ENCODE assay signal across 8 cellular contexts in genomic region chr9:114477642-114478041, GRCh38.
"Had no signal": no experiment of that assay in that cellular context is flagged by ENCODE, and none has a peak within 500 bp of the region (broad histone marks: within the 10 kb centered on the region; RNA-seq: fewer than 3 reads in every experiment).

No MANE protein-coding gene starts in this region.

- H3K4me3 Mint-ChIP-seq: HFFc6 had no signal

- H2AFZ ChIP-seq: GM23248 had no signal

- H3K4me3 ChIP-seq: GM23248, HAP-1, K562 had no signal

- H3K27ac ChIP-seq: GM23248, HL-60 had no signal

- H3K9me3 ChIP-seq: HAP-1 had no signal

- DNase-seq: GM23248, H7, HFFc6, IMR-90 had no signal

- FAIRE-seq: K562 had no signal

- H3K27ac Mint-ChIP-seq: HFFc6 had no signal

- ATAC-seq: HCT116, K562 had no signal

- H3K9ac ChIP-seq: GM23248 had no signal

- H3K9me3 Mint-ChIP-seq: HFFc6 had no signal

- H3K36me3 ChIP-seq: HAP-1 had no signal

- H3K4me1 ChIP-seq: HAP-1 had no signal
